14 cellular contexts compared by ENCODE assay signal in the genomic region with DNA sequence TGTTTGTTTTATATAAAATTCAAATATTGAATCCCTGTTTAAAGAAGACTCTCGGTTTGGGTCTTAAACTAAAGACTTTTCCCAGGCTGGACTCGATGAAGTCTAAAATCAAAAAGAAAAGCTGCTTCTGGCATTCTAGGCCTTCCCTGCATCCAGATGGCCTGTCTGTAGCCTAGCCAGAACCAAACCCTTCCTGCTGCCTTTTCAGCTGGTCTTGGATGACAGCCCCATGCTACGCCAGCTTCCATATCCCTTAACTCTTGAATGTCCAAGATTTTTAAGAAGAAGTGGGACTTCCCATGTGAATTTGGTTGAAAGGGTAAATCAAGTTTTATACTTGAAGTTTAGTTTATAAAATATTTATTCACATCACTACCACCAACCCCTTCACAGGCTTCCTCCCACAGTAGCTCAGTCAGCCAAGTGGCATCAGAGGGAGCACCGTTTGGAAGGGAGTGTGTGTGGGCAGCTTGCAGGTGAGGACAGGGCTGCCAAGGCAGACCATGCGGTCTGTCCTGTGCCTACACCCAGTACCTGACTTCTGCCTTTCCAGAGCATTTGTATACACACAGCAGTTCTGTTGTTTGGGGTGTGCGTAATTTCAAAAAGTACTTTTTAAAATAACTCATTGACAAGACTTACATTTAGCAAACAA. TPM values are rescaled to one million over a fixed set of nuclear protein-coding genes. Genes with fewer than 3 reads are reported as not detected.
A peak's percentile ranks its signal among the peaks of the same experiment; 100 is the strongest.
DNase-seq lines count a peak whose midpoint lies in the region; ATAC-seq and TF ChIP-seq lines count a peak whose summit lies in the region.
"Had no signal": no experiment of that assay in that cellular context is flagged by ENCODE, and none has a peak within 500 bp of the region (broad histone marks: within the 10 kb centered on the region; RNA-seq: fewer than 3 reads in every experiment).

No MANE protein-coding gene starts in this region.

- H3K4me3 ChIP-seq in esophagus squamous epithelium (no peak overlapping the region), spleen (no peak overlapping the region)
- H3K4me3 ChIP-seq: K562, psoas muscle had no signal

- H3K9me3 ChIP-seq in esophagus squamous epithelium (no peaks in the 10 kb centered on the region), spleen (no peaks in the 10 kb centered on the region)
- H3K9me3 ChIP-seq: psoas muscle, SK-N-SH had no signal

- POLR2A ChIA-PET in activated CD8-positive, alpha-beta T cell treated with anti-CD3 and anti-CD28 coated beads for 36 hours (lab: Charles Lee): interaction anchor here (1.4 to 2.4 kb wide), 2 partner anchors 106 to 353 kb away, joined by 4 to 9 read pairs; a partner anchor contains a TSS
- POLR2A ChIA-PET in activated CD8-positive, alpha-beta T cell treated with anti-CD3 and anti-CD28 coated beads, Interleukin-2, amount 10 ng/mL, durations not matched to agents 7 days and 5 days (lab: Charles Lee): interaction anchor here (0.9 to 1.0 kb wide), 2 partner anchors 18 to 106 kb away, joined by 3 read pairs; a partner anchor contains a TSS

- no peak overlapping the region for H3K4me3 Mint-ChIP-seq in activated CD8-positive, alpha-beta T cell treated with anti-CD3 and anti-CD28 coated beads for 36 hours
- H3K4me3 Mint-ChIP-seq in activated CD8-positive, alpha-beta T cell treated with anti-CD3 and anti-CD28 coated beads, Interleukin-2, amount 10 ng/mL, durations not matched to agents 7 days and 5 days: no peak overlapping the region
- no peak overlapping the region for H3K4me3 Mint-ChIP-seq in stimulated activated effector memory CD8-positive, alpha-beta T cell treated with anti-CD3 and anti-CD28 coated beads, Interleukin-12 subunit alpha, Interleukin-12 subunit beta, amount 100 ng/mL, for 72 hours

- H3K27me3 Mint-ChIP-seq in activated CD8-positive, alpha-beta T cell treated with anti-CD3 and anti-CD28 coated beads for 36 hours: no peaks in the 10 kb centered on the region
- H3K27me3 Mint-ChIP-seq in activated CD8-positive, alpha-beta T cell treated with anti-CD3 and anti-CD28 coated beads, Interleukin-2, amount 10 ng/mL, durations not matched to agents 7 days and 5 days (ENCODE audit: low read depth): no peaks in the 10 kb centered on the region

- H3K27ac ChIP-seq in esophagus squamous epithelium: peak overlapping the region in 3 of 4 donors; percentile 60 to 74 (median 68)
- peak overlapping the region in 3 of 8 donors; percentile 17 to 72 (median 65) for H3K27ac ChIP-seq in spleen
- H3K27ac ChIP-seq: psoas muscle had no signal

- TF ChIP-seq CTCF in activated CD8-positive, alpha-beta T cell treated with anti-CD3 and anti-CD28 coated beads for 36 hours (IDR thresholded peaks at IDR 0.05): no peak
- no peak for TF ChIP-seq CTCF in esophagus squamous epithelium (IDR thresholded peaks at IDR 0.05)
- TF ChIP-seq CTCF in spleen (IDR thresholded peaks at IDR 0.05 in 8 of 11, conservative IDR thresholded peaks at IDR 0.05 in 3 of 11): no peak

- H3K36me3 ChIP-seq in esophagus squamous epithelium: no peaks in the 10 kb centered on the region
- no peaks in the 10 kb centered on the region for H3K36me3 ChIP-seq in spleen

- CTCF ChIA-PET in activated CD8-positive, alpha-beta T cell treated with anti-CD3 and anti-CD28 coated beads for 36 hours (lab: Charles Lee): interaction anchor here (0.8 to 2.3 kb wide), 6 partner anchors 205 to 370 kb away, joined by 3 to 9 read pairs (median 4); no protein-coding TSS in a partner anchor
- CTCF ChIA-PET in activated CD8-positive, alpha-beta T cell treated with anti-CD3 and anti-CD28 coated beads, Interleukin-2, amount 10 ng/mL, durations not matched to agents 7 days and 5 days (lab: Charles Lee): interaction anchor here (1.1 to 2.8 kb wide), 6 partner anchors 9 to 369 kb away, joined by 3 to 22 read pairs (median 4); a partner anchor contains a TSS

- WGBS in esophagus squamous epithelium, 2 donors: 50 to 56% methylated on average over 6 of the region's 6 CpGs
- WGBS in spleen, 5 donors: 79 to 88% (median 82%) methylated on average over 6 of the region's 6 CpGs

- no peak for TF ChIP-seq POLR2A in esophagus squamous epithelium (IDR thresholded peaks at IDR 0.05)
- no peak for TF ChIP-seq POLR2A in spleen (IDR thresholded peaks at IDR 0.05)

- H3K36me3 Mint-ChIP-seq in activated CD8-positive, alpha-beta T cell treated with anti-CD3 and anti-CD28 coated beads for 36 hours (ENCODE audit: low read depth): peaks cover 10% of the 10 kb centered on the region
- H3K36me3 Mint-ChIP-seq in activated CD8-positive, alpha-beta T cell treated with anti-CD3 and anti-CD28 coated beads, Interleukin-2, amount 10 ng/mL, durations not matched to agents 7 days and 5 days (ENCODE audit: low read depth): peaks cover 17% of the 10 kb centered on the region
- no peaks in the 10 kb centered on the region for H3K36me3 Mint-ChIP-seq in stimulated activated effector memory CD8-positive, alpha-beta T cell treated with anti-CD3 and anti-CD28 coated beads, Interleukin-12 subunit alpha, Interleukin-12 subunit beta, amount 100 ng/mL, for 72 hours

- ATAC-seq in activated CD8-positive, alpha-beta T cell treated with anti-CD3 and anti-CD28 coated beads for 36 hours: no peak
- no peak for ATAC-seq in activated CD8-positive, alpha-beta T cell treated with anti-CD3 and anti-CD28 coated beads, Interleukin-2, amount 10 ng/mL, durations not matched to agents 7 days and 5 days
- ATAC-seq in stimulated activated effector memory CD8-positive, alpha-beta T cell treated with anti-CD3 and anti-CD28 coated beads, Interleukin-12 subunit alpha, Interleukin-12 subunit beta, amount 100 ng/mL, for 72 hours: no peak
- ATAC-seq in GM21367 (IDR thresholded peaks at IDR 0.05; ENCODE audit: unreplicated experiment): no peak
- ATAC-seq: K562, psoas muscle had no signal

- no peaks in the 10 kb centered on the region for H3K9me3 Mint-ChIP-seq in activated CD8-positive, alpha-beta T cell treated with anti-CD3 and anti-CD28 coated beads for 36 hours
- H3K9me3 Mint-ChIP-seq in activated CD8-positive, alpha-beta T cell treated with anti-CD3 and anti-CD28 coated beads, Interleukin-2, amount 10 ng/mL, durations not matched to agents 7 days and 5 days (ENCODE audit: insufficient read depth): no peaks in the 10 kb centered on the region
- H3K9me3 Mint-ChIP-seq in stimulated activated effector memory CD8-positive, alpha-beta T cell treated with anti-CD3 and anti-CD28 coated beads, Interleukin-12 subunit alpha, Interleukin-12 subunit beta, amount 100 ng/mL, for 72 hours: no peaks in the 10 kb centered on the region
- H3K9me3 Mint-ChIP-seq: activated naive CD4-positive, alpha-beta T cell treated with anti-CD3 and anti-CD28 coated beads, Interleukin-2, amount 50 U/mL, for 72 hours had no signal

- peak overlapping the region; percentile 63 for H3K27ac Mint-ChIP-seq in activated CD8-positive, alpha-beta T cell treated with anti-CD3 and anti-CD28 coated beads for 36 hours
- H3K27ac Mint-ChIP-seq in activated CD8-positive, alpha-beta T cell treated with anti-CD3 and anti-CD28 coated beads, Interleukin-2, amount 10 ng/mL, durations not matched to agents 7 days and 5 days: no peak overlapping the region
- H3K27ac Mint-ChIP-seq in stimulated activated effector memory CD8-positive, alpha-beta T cell treated with anti-CD3 and anti-CD28 coated beads, Interleukin-12 subunit alpha, Interleukin-12 subunit beta, amount 100 ng/mL, for 72 hours: peak overlapping the region; percentile 68

- peaks cover 47% of the 10 kb centered on the region for H3K4me1 Mint-ChIP-seq in activated CD8-positive, alpha-beta T cell treated with anti-CD3 and anti-CD28 coated beads for 36 hours (ENCODE audit: low read depth)
- peaks cover 36% of the 10 kb centered on the region for H3K4me1 Mint-ChIP-seq in activated CD8-positive, alpha-beta T cell treated with anti-CD3 and anti-CD28 coated beads, Interleukin-2, amount 10 ng/mL, durations not matched to agents 7 days and 5 days (ENCODE audit: low read depth)
- peaks cover 10% of the 10 kb centered on the region for H3K4me1 Mint-ChIP-seq in stimulated activated effector memory CD8-positive, alpha-beta T cell treated with anti-CD3 and anti-CD28 coated beads, Interleukin-12 subunit alpha, Interleukin-12 subunit beta, amount 100 ng/mL, for 72 hours

- H3K27me3 ChIP-seq in esophagus squamous epithelium: no peaks in the 10 kb centered on the region
- no peaks in the 10 kb centered on the region for H3K27me3 ChIP-seq in spleen (replicated peaks in 1 of 7)

- intact Hi-C loops in activated CD8-positive, alpha-beta T cell treated with anti-CD3 and anti-CD28 coated beads for 36 hours (cut with micrococcal nuclease): loop anchor here (5.0 to 10.0 kb wide), 2 partner anchors 104 to 226 kb away; a partner anchor contains a TSS
- intact Hi-C loops in esophagus squamous epithelium (cut with DNase I): loop anchor here (5.0 kb wide), 1 partner anchor 369 kb away; no protein-coding TSS in a partner anchor
- intact Hi-C loops in spleen (cut with DNase I; ENCODE audit: low total_unique reads): loop anchor here (5.0 kb wide), 2 partner anchors 104 to 369 kb away; a partner anchor contains a TSS

- peaks cover 0 to 35% (median 0%) of the 10 kb centered on the region in 3 donors for H3K4me1 ChIP-seq in esophagus squamous epithelium
- H3K4me1 ChIP-seq in spleen: peaks cover 6 to 62% (median 34%) of the 10 kb centered on the region in 6 donors
- H3K4me1 ChIP-seq: psoas muscle had no signal

- DNase-seq in activated CD8-positive, alpha-beta T cell treated with anti-CD3 and anti-CD28 coated beads for 36 hours: no peak
- DNase-seq in activated CD8-positive, alpha-beta T cell treated with anti-CD3 and anti-CD28 coated beads, Interleukin-2, amount 10 ng/mL, durations not matched to agents 7 days and 5 days: no peak
- no peak for DNase-seq in esophagus squamous epithelium (lab: John Stamatoyannopoulos, UW)
- DNase-seq in stimulated activated effector memory CD8-positive, alpha-beta T cell treated with anti-CD3 and anti-CD28 coated beads, Interleukin-12 subunit alpha, Interleukin-12 subunit beta, amount 100 ng/mL, for 72 hours (ENCODE audit: low spot score in 2 of 2): no peak
- no peak for DNase-seq in SHP77 treated with DMSO at 0.1 percent for 48 hours (lab: John Stamatoyannopoulos, UW)
- no peak for DNase-seq in spleen
- DNase-seq: NCI-H1092, NCI-H226, psoas muscle, SK-N-SH had no signal

RNA-seq across cellular contexts. Expression of a gene that starts 18.2 kb away (rescaled TPM):
- total RNA-seq in activated CD8-positive, alpha-beta T cell treated with anti-CD3 and anti-CD28 coated beads for 36 hours: 100 to 1,000 TPM; 329 to 338 TPM
- total RNA-seq in activated CD8-positive, alpha-beta T cell treated with anti-CD3 and anti-CD28 coated beads, Interleukin-2, amount 10 ng/mL, durations not matched to agents 7 days and 5 days: 100 to 1,000 TPM; 211 to 215 TPM
- 143 TPM for polyA plus RNA-seq in PFSK-1 (2012; ENCODE audit: insufficient read length, low read depth)
- 100 to 1,000 TPM in 3 of 4 donors, 10 to 100 TPM in 1; 72.0 to 127 (median 114) TPM for total RNA-seq in esophagus squamous epithelium
- 100 to 1,000 TPM; 103 to 161 (median 131) TPM for total RNA-seq in spleen
- polyA plus RNA-seq in spleen: 100 to 1,000 TPM; 145 to 188 (median 179) TPM

RNA-seq across cellular contexts. Expression of a gene that starts 38.8 kb away (rescaled TPM):
- total RNA-seq in activated CD8-positive, alpha-beta T cell treated with anti-CD3 and anti-CD28 coated beads for 36 hours: 10 to 100 TPM; 90.9 to 93.5 TPM
- 10 to 100 TPM; 77.8 to 79.1 TPM for total RNA-seq in activated CD8-positive, alpha-beta T cell treated with anti-CD3 and anti-CD28 coated beads, Interleukin-2, amount 10 ng/mL, durations not matched to agents 7 days and 5 days
- 70.5 TPM for polyA plus RNA-seq in PFSK-1 (2012; ENCODE audit: insufficient read length, low read depth)
- total RNA-seq in esophagus squamous epithelium (100 to 1,000 TPM in 2 of 4 donors, 10 to 100 TPM in 2; 60.9 to 118 (median 102) TPM), spleen (100 to 1,000 TPM in 2 of 7 donors, 10 to 100 TPM in 5; 74.8 to 122 (median 87.1) TPM)
- polyA plus RNA-seq in spleen: 10 to 100 TPM; 43.6 to 48.4 (median 48.2) TPM
